ENCODE assay signal across 8 cellular contexts in the genomic region with DNA sequence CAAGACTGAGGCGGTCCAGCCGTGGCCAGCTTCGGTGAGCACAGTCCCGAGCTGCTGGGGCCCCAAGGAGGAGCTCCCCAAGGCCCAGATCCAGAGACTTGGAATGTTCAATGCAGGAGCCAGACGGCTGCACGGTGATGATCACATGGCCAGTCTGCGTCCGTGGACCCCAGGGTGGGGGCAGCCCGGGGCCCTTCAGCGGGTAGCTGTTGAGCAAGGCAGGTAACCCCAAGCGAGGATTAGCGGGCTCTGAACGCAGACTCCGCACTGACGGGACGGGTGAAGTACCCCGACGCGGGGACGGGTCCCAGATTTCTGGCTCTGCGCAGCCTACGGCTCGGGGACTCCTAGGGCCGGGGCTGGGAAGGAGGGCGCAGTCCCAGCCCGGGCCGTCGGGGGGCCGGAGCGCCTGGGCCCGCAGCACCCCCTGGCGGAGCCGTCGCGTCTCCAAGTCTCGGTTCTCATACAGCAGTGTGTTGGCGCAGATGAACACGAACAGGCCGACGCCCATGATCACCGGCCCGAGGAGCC. TPM values are rescaled to one million over a fixed set of nuclear protein-coding genes. Genes with fewer than 3 reads are reported as not detected.
A peak's percentile ranks its signal among the peaks of the same experiment; 100 is the strongest.
DNase-seq lines count a peak whose midpoint lies in the region; ATAC-seq, FAIRE-seq and TF ChIP-seq lines count a peak whose summit lies in the region.

No MANE protein-coding gene starts in this region.

- no peaks in the 10 kb centered on the region for H3K9me3 ChIP-seq in esophagus squamous epithelium
- H3K9me3 ChIP-seq in pancreas = no peaks in the 10 kb centered on the region

- no peak overlapping the region for H3K27ac Mint-ChIP-seq in activated CD8-positive, alpha-beta T cell treated with anti-CD3 and anti-CD28 coated beads, Interleukin-2, amount 10 ng/mL, durations not matched to agents 7 days and 5 days

- H3K4me3 ChIP-seq in esophagus squamous epithelium (peak overlapping the region in 3 of 4 donors; percentile 64 to 82 (median 69)), pancreas (peak overlapping the region in 1 of 4 donors; percentile 71), urinary bladder (ENCODE audit: low read depth, low read length) (peak overlapping the region; percentile 52)

- H3K27me3 Mint-ChIP-seq in activated CD8-positive, alpha-beta T cell treated with anti-CD3 and anti-CD28 coated beads, Interleukin-2, amount 10 ng/mL, durations not matched to agents 7 days and 5 days (ENCODE audit: low read depth) = peaks cover 17% of the 10 kb centered on the region

- POLR2A ChIA-PET in activated CD8-positive, alpha-beta T cell treated with anti-CD3 and anti-CD28 coated beads, Interleukin-2, amount 10 ng/mL, durations not matched to agents 7 days and 5 days (lab: Charles Lee) = no interaction called here

- H3K36me3 ChIP-seq in esophagus squamous epithelium = peaks cover 0 to 36% (median 0%) of the 10 kb centered on the region in 3 donors
- peaks cover 0 to 6% (median 0%) of the 10 kb centered on the region in 3 donors for H3K36me3 ChIP-seq in pancreas
- no peaks in the 10 kb centered on the region for H3K36me3 ChIP-seq in urinary bladder (ENCODE audit: insufficient read depth)

- CTCF ChIA-PET in activated CD8-positive, alpha-beta T cell treated with anti-CD3 and anti-CD28 coated beads, Interleukin-2, amount 10 ng/mL, durations not matched to agents 7 days and 5 days (lab: Charles Lee) = interaction anchor here (0.6 to 3.7 kb wide), 11 partner anchors 9 to 244 kb away, joined by 3 to 24 read pairs (median 4); a partner anchor contains a TSS

- H3K4me1 Mint-ChIP-seq in activated CD8-positive, alpha-beta T cell treated with anti-CD3 and anti-CD28 coated beads, Interleukin-2, amount 10 ng/mL, durations not matched to agents 7 days and 5 days (ENCODE audit: low read depth) = peaks cover 10% of the 10 kb centered on the region

- TF ChIP-seq CTCF in esophagus squamous epithelium (IDR thresholded peaks at IDR 0.05) (peak; percentile 17 to 66 (median 36)), pancreas (IDR thresholded peaks at IDR 0.05) (peak in 3 of 4 donors; percentile 15 to 21 (median 18))

- peaks cover 15% of the 10 kb centered on the region for H3K36me3 Mint-ChIP-seq in activated CD8-positive, alpha-beta T cell treated with anti-CD3 and anti-CD28 coated beads, Interleukin-2, amount 10 ng/mL, durations not matched to agents 7 days and 5 days (ENCODE audit: low read depth)

- H3K27me3 ChIP-seq in esophagus squamous epithelium (peaks cover 0 to 49% (median 0%) of the 10 kb centered on the region in 4 donors), pancreas (peaks cover 0 to 8% (median 0%) of the 10 kb centered on the region in 4 donors)

- no peak overlapping the region for H3K4me3 Mint-ChIP-seq in activated CD8-positive, alpha-beta T cell treated with anti-CD3 and anti-CD28 coated beads, Interleukin-2, amount 10 ng/mL, durations not matched to agents 7 days and 5 days

- no peaks in the 10 kb centered on the region for H3K9me3 Mint-ChIP-seq in activated CD8-positive, alpha-beta T cell treated with anti-CD3 and anti-CD28 coated beads, Interleukin-2, amount 10 ng/mL, durations not matched to agents 7 days and 5 days (ENCODE audit: insufficient read depth)

- 91% methylated on average over 8 of the region's 42 CpGs; no CpG with 5 or more reads in 1 of the 2 donors for WGBS in esophagus squamous epithelium, 2 donors
- 35 to 38% methylated on average over 39 to 42 of the region's 42 CpGs for WGBS in pancreas, 2 donors
- WGBS in urinary bladder = 28% methylated on average over 42 of the region's 42 CpGs

- peak; percentile 77 for ATAC-seq in activated CD8-positive, alpha-beta T cell treated with anti-CD3 and anti-CD28 coated beads, Interleukin-2, amount 10 ng/mL, durations not matched to agents 7 days and 5 days
- ATAC-seq in pancreas = peak in 2 of 4 donors; percentile 23 to 33

- H3K27ac ChIP-seq in esophagus squamous epithelium (peak overlapping the region in 3 of 4 donors; percentile 79 to 97 (median 93)), pancreas (no peak overlapping the region), urinary bladder (ENCODE audit: low read depth) (no peak overlapping the region)

- FAIRE-seq in pancreas (lab: Jason Lieb, UNC) = no peak

- H3K4me1 ChIP-seq in esophagus squamous epithelium (peaks cover 28 to 57% (median 38%) of the 10 kb centered on the region in 3 donors), pancreas (peaks cover 0 to 14% (median 7%) of the 10 kb centered on the region in 3 donors), urinary bladder (ENCODE audit: insufficient read depth) (peaks cover 3% of the 10 kb centered on the region)

- TF ChIP-seq POLR2A in esophagus squamous epithelium (IDR thresholded peaks at IDR 0.05) = peak in 1 of 4 donors; percentile 23

- intact Hi-C loops in esophagus squamous epithelium (cut with DNase I) = loop anchor here (10.0 kb wide), 1 partner anchor 64 kb away; a partner anchor contains a TSS
- intact Hi-C loops in pancreas (cut with DNase I) = no loop called here

- peak; percentile 90 for DNase-seq in D341Med (ENCODE audit: low spot score)
- DNase-seq in MV-4-11 (lab: John Stamatoyannopoulos, UW) = peak; percentile 39
- DNase-seq in activated CD8-positive, alpha-beta T cell treated with anti-CD3 and anti-CD28 coated beads, Interleukin-2, amount 10 ng/mL, durations not matched to agents 7 days and 5 days = peak; percentile 77
- DNase-seq in esophagus squamous epithelium (lab: John Stamatoyannopoulos, UW) = no peak
- peak in 4 of 6 donors; percentile 32 to 71 (median 50) for DNase-seq in pancreas
- DNase-seq in NCI-H2029 (lab: John Stamatoyannopoulos, UW) = no peak
- no peak for DNase-seq in HCEC 1CT

RNA-seq across cellular contexts. Expression of a gene that starts 2.7 kb away (rescaled TPM):
- not detected for total RNA-seq in activated CD8-positive, alpha-beta T cell treated with anti-CD3 and anti-CD28 coated beads, Interleukin-2, amount 10 ng/mL, durations not matched to agents 7 days and 5 days
- total RNA-seq in esophagus squamous epithelium (1 to 10 TPM in 3 of 4 donors, under 1 TPM in 1; 0.91 to 5.3 (median 3.4) TPM), pancreas (1 to 10 TPM in 1 of 6 donors, under 1 TPM in 5; 0.23 to 1.3 (median 0.65) TPM), urinary bladder (20.4 TPM)
- polyA plus RNA-seq in pancreas (under 1 TPM; 0.72 to 0.94 TPM), urinary bladder (40.7 TPM)

Comparison
In these comparisons a context has a peak if more than half of its experiments do, and no peak if none do; other contexts are left out.
1. DNase-seq: peak in D341Med (single experiment), MV-4-11 (single experiment), activated CD8-positive, alpha-beta T cell treated with anti-CD3 and anti-CD28 coated beads, Interleukin-2, amount 10 ng/mL, durations not matched to agents 7 days and 5 days (single experiment) and pancreas (4 of 6); none in esophagus squamous epithelium (single experiment), NCI-H2029 (single experiment) and HCEC 1CT (single experiment).
2. H3K27ac ChIP-seq: peak in esophagus squamous epithelium (3 of 4); none in pancreas (0 of 4) and urinary bladder (single experiment).